ENCODE assay signal across 16 cellular contexts in the genomic region with DNA sequence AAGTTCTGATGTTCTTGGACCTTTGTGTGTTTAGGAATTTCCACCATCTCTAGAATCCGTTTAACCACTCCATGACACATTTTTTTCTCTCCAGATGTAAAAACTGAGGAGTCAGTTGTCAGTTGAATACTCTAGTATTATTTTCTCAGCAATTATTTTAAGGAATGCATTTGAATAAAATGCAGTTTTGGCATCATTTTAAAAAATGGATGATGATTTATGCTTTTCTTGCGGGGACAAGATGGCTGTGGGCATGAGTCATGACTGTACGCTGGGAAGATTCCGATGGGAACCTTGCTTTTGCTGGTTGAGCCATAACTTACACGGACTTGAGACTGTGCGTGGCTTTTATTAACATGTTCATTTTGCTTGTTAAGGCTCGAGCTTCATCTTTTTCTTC.
DNase-seq lines count a peak whose midpoint lies in the region; ATAC-seq and TF ChIP-seq lines count a peak whose summit lies in the region.
"Had no signal": no experiment of that assay in that cellular context is flagged by ENCODE, and none has a peak within 500 bp of the region (broad histone marks: within the 10 kb centered on the region; RNA-seq: fewer than 3 reads in every experiment).

No MANE protein-coding gene starts in this region.

- H3F3A ChIP-seq in SK-N-SH (replicated peaks; ENCODE audit: insufficient read depth) (peaks cover 22% of the 10 kb centered on the region), smooth muscle cell (ENCODE audit: low read depth) (no peaks in the 10 kb centered on the region)

- H3K4me2 ChIP-seq in SK-N-SH (peak overlapping the region; percentile 64), smooth muscle cell (no peak overlapping the region)

- DNase-seq in EH (ENCODE audit: low read depth) = peak; percentile 96
- no peak for DNase-seq in SK-N-SH
- peak; percentile 97 for DNase-seq in fibroblast of peridontal ligament (ENCODE audit: extremely low read depth)
- DNase-seq in smooth muscle cell (lab: John Stamatoyannopoulos, UW; ENCODE audit: unreplicated experiment) = no peak
- no peak for DNase-seq in COR-L47 (lab: John Stamatoyannopoulos, UW)
- DNase-seq in T-cell = no peak
- DNase-seq in colonic mucosa = no peak
- DNase-seq: activated CD8-positive, alpha-beta T cell treated with anti-CD3 and anti-CD28 coated beads for 36 hours; head of caudate nucleus; kidney; mucosa of descending colon; NCI-H1105; NCI-H226 had no signal

- peak overlapping the region; percentile 80; the same call in 1 of the 2 replicates for H3K9ac ChIP-seq in SK-N-SH
- no peak overlapping the region for H3K9ac ChIP-seq in smooth muscle cell (ENCODE audit: low read depth)
- H3K9ac ChIP-seq in colonic mucosa (ENCODE audit: low read depth in 2 of 2, low read length in 2 of 2) = no peak overlapping the region
- H3K9ac ChIP-seq: parathyroid adenoma had no signal

- no peaks in the 10 kb centered on the region for H3K36me3 Mint-ChIP-seq in T-cell

- TF ChIP-seq CTCF in SK-N-SH (IDR thresholded peaks at IDR 0.05) = no peak
- TF ChIP-seq CTCF in smooth muscle cell (IDR thresholded peaks at IDR 0.05; ENCODE audit: borderline replicate concordance, insufficient read depth, poor library complexity, severe bottlenecking) = no peak
- no peak for TF ChIP-seq CTCF in colonic mucosa (IDR thresholded peaks at IDR 0.05)

- H3K4me1 ChIP-seq in SK-N-SH (ENCODE audit: control insufficient read depth in 1 of 2, insufficient read depth in 2 of 2, low read depth in 1 of 2, low read length in 1 of 2) (peaks cover 0 to 15% of the 10 kb centered on the region in 2 experiments; a peak in 2 of 4 replicates), smooth muscle cell (ENCODE audit: low read depth) (no peaks in the 10 kb centered on the region), colonic mucosa (no peaks in the 10 kb centered on the region)
- H3K4me1 ChIP-seq: parathyroid adenoma had no signal

- CTCF ChIA-PET in SK-N-SH (lab: Yijun Ruan, JAX) = no interaction called here
- CTCF ChIA-PET in T-cell (lab: Charles Lee) = no interaction called here

- POLR2A ChIA-PET in SK-N-SH (lab: Yijun Ruan, JAX) (no interaction called here), T-cell (lab: Charles Lee) (no interaction called here)

- WGBS in SK-N-SH (ENCODE audit: low lambda C conversion rate) = 21% methylated on average over 7 of the region's 7 CpGs
- 69% methylated on average over 7 of the region's 7 CpGs for WGBS in smooth muscle cell (ENCODE audit: low lambda C conversion rate)

- H3K27ac ChIP-seq in SK-N-SH (ENCODE audit: low read depth in 2 of 2, low read length in 1 of 2) = peak overlapping the region; percentile 58 to 100; a peak in 3 of 4 replicates
- H3K27ac ChIP-seq in smooth muscle cell (ENCODE audit: low read depth) = no peak overlapping the region
- H3K27ac ChIP-seq in colonic mucosa = no peak overlapping the region
- H3K27ac ChIP-seq: parathyroid adenoma had no signal

- H3K27me3 ChIP-seq in SK-N-SH (ENCODE audit: insufficient read depth) (no peaks in the 10 kb centered on the region), smooth muscle cell (ENCODE audit: low read depth) (no peaks in the 10 kb centered on the region), colonic mucosa (no peaks in the 10 kb centered on the region)
- H3K27me3 ChIP-seq: ascending aorta had no signal

- H4K20me1 ChIP-seq in SK-N-SH (ENCODE audit: insufficient read depth) (no peaks in the 10 kb centered on the region), smooth muscle cell (ENCODE audit: low read depth) (no peaks in the 10 kb centered on the region)

- H3K27ac Mint-ChIP-seq in T-cell = no peak overlapping the region
- H3K27ac Mint-ChIP-seq: activated CD8-positive, alpha-beta T cell treated with anti-CD3 and anti-CD28 coated beads for 36 hours had no signal

- H3K79me2 ChIP-seq in SK-N-SH (ENCODE audit: insufficient read depth) (no peaks in the 10 kb centered on the region), smooth muscle cell (ENCODE audit: low read depth) (no peaks in the 10 kb centered on the region)
- H3K79me2 ChIP-seq: parathyroid adenoma had no signal

- no peaks in the 10 kb centered on the region for H3K9me2 ChIP-seq in SK-N-SH

- H3K4me3 Mint-ChIP-seq in T-cell = no peak overlapping the region
- H3K4me3 Mint-ChIP-seq: activated CD8-positive, alpha-beta T cell treated with anti-CD3 and anti-CD28 coated beads for 36 hours had no signal

- intact Hi-C loops in colonic mucosa (cut with DNase I) = no loop called here

- H3K36me3 ChIP-seq in SK-N-SH (replicated peaks in 1 of 2; ENCODE audit: control insufficient read depth in 1 of 2, insufficient read depth in 2 of 2, low read length in 1 of 2) (no peaks in the 10 kb centered on the region), smooth muscle cell (ENCODE audit: low read depth) (no peaks in the 10 kb centered on the region), colonic mucosa (no peaks in the 10 kb centered on the region)
- H3K36me3 ChIP-seq: ascending aorta had no signal

- peak; percentile 37 to 95; a peak in 3 of 4 replicates for TF ChIP-seq EP300 in SK-N-SH (IDR thresholded peaks at IDR 0.05; ENCODE audit: borderline replicate concordance in 1 of 2, low read depth in 1 of 2, low read length in 1 of 2)

- H3K9me3 Mint-ChIP-seq in T-cell = peaks cover 0 to 14% (median 11%) of the 10 kb centered on the region in 3 donors

- TF ChIP-seq RAD21 in SK-N-SH (IDR thresholded peaks at IDR 0.05; ENCODE audit: low read length) = peak; percentile 4; the same call in 1 of the 2 replicates

- H2AFZ ChIP-seq in SK-N-SH (ENCODE audit: low read depth) (peak overlapping the region; percentile 32; the same call in 1 of the 2 replicates), smooth muscle cell (ENCODE audit: low read depth) (peak overlapping the region; percentile 28)
- H2AFZ ChIP-seq: parathyroid adenoma had no signal

- H3K9me3 ChIP-seq in SK-N-SH (no peaks in the 10 kb centered on the region), smooth muscle cell (replicated peaks; ENCODE audit: low read depth) (no peaks in the 10 kb centered on the region), colonic mucosa (no peaks in the 10 kb centered on the region)
- H3K9me3 ChIP-seq: ascending aorta, mucosa of descending colon had no signal

- H3K4me1 Mint-ChIP-seq in T-cell = no peaks in the 10 kb centered on the region

- ATAC-seq in T-cell (replicated peaks in 1 of 4) (no peak), HG02623 (IDR thresholded peaks at IDR 0.05; ENCODE audit: unreplicated experiment) (no peak)
- ATAC-seq: activated CD8-positive, alpha-beta T cell treated with anti-CD3 and anti-CD28 coated beads for 36 hours; mucosa of descending colon had no signal

- H3K27me3 Mint-ChIP-seq in T-cell = no peaks in the 10 kb centered on the region
- H3K27me3 Mint-ChIP-seq: activated CD8-positive, alpha-beta T cell treated with anti-CD3 and anti-CD28 coated beads for 36 hours had no signal

- H3K4me3 ChIP-seq in SK-N-SH (ENCODE audit: low read depth in 2 of 2, low read length in 1 of 2) (peak overlapping the region; percentile 6 to 33; a peak in 2 of 4 replicates), smooth muscle cell (no peak overlapping the region), colonic mucosa (no peak overlapping the region)
- H3K4me3 ChIP-seq: ascending aorta, mucosa of descending colon had no signal

TF ChIP-seq in SK-N-SH, 30 proteins besides CTCF, POLR2A, EP300 and RAD21 (continues in another document):
- TF ChIP-seq JUND (IDR thresholded peaks at IDR 0.05) (peak; percentile 99), POLR2AphosphoS5 (IDR thresholded peaks at IDR 0.05; ENCODE audit: low read depth, low read length) (peak; percentile 74; the same call in 1 of the 2 replicates), FOSL2 (IDR thresholded peaks at IDR 0.05; ENCODE audit: borderline replicate concordance, low read depth) (peak; percentile 96), MXI1 (IDR thresholded peaks at IDR 0.05; ENCODE audit: low read depth, low read length) (no peak), TCF12 (IDR thresholded peaks at IDR 0.05) (peak; percentile 92), RCOR1 (IDR thresholded peaks at IDR 0.05; ENCODE audit: low read length) (no peak), NFIC (IDR thresholded peaks at IDR 0.05; ENCODE audit: borderline replicate concordance) (peak; percentile 99), RXRA (IDR thresholded peaks at IDR 0.05; ENCODE audit: borderline replicate concordance, low read depth) (peak; percentile 54; the same call in 1 of the 2 replicates), TAF1 (IDR thresholded peaks at IDR 0.05; ENCODE audit: borderline replicate concordance, low read depth, low read length) (0 out of 2 replicates have a peak, but pooled peaks have one; percentile 27), SIN3A (IDR thresholded peaks at IDR 0.05; ENCODE audit: borderline replicate concordance, low read depth, low read length) (peak; percentile 65; the same call in 1 of the 2 replicates), CHD2 (IDR thresholded peaks at IDR 0.05; ENCODE audit: low read length, partially characterized antibody) (no peak), MEF2A (IDR thresholded peaks at IDR 0.05; ENCODE audit: borderline replicate concordance, low read depth) (peak; percentile 72; the same call in 1 of the 2 replicates), FOXM1 (IDR thresholded peaks at IDR 0.05; ENCODE audit: low read depth) (0 out of 2 replicates have a peak, but pooled peaks have one; percentile 41), YY1 (IDR thresholded peaks at IDR 0.05; ENCODE audit: low read depth) (peak; percentile 90), ELF1 (IDR thresholded peaks at IDR 0.05) (peak; percentile 19; the same call in 1 of the 2 replicates), FOXJ3 (CRISPR knock-in tag; IDR thresholded peaks at IDR 0.05) (no peak)
- TF ChIP-seq, protein P1, sequence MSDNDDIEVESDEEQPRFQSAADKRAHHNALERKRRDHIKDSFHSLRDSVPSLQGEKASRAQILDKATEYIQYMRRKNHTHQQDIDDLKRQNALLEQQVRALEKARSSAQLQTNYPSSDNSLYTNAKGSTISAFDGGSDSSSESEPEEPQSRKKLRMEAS (IDR thresholded peaks at IDR 0.05; ENCODE audit: low read depth) = peak; percentile 53; the same call in 1 of the 2 replicates
- TF ChIP-seq, protein P2, sequence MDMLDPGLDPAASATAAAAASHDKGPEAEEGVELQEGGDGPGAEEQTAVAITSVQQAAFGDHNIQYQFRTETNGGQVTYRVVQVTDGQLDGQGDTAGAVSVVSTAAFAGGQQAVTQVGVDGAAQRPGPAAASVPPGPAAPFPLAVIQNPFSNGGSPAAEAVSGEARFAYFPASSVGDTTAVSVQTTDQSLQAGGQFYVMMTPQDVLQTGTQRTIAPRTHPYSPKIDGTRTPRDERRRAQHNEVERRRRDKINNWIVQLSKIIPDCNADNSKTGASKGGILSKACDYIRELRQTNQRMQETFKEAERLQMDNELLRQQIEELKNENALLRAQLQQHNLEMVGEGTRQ (IDR thresholded peaks at IDR 0.05; ENCODE audit: borderline replicate concordance, low read depth, low read length) = no peak

Comparison
In these comparisons a context has a peak if more than half of its experiments do, and no peak if none do; other contexts are left out.
1. DNase-seq: peak in EH (single experiment) and fibroblast of peridontal ligament (single experiment); none in SK-N-SH (single experiment), smooth muscle cell (single experiment), COR-L47 (single experiment), T-cell (0 of 34) and colonic mucosa (single experiment).
2. H3K27ac ChIP-seq: peak in SK-N-SH (2 of 2); none in smooth muscle cell (single experiment) and colonic mucosa (single experiment).
3. H3K4me3 ChIP-seq: peak in SK-N-SH (2 of 2); none in smooth muscle cell (single experiment) and colonic mucosa (single experiment).